ENCODE assay signal across 27 cellular contexts in the genomic region with DNA sequence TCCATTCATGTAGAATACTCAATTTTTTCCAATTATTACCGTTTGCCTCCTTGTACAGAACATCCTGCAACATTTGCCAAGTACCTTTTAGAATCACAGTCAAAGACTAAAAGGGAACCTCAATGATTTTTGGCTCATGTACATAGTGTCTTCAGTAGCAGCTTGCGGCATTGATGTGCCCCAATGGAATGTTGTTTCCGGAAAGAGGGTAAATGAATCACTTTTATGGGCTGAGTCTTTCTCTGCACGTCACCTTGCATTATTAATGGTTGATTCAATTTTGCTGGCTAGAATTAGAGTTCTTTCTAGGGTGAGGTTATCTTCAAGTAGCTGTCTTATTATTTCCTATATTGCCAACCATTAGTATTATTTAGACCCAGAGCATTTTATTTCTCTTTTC.
DNase-seq lines count a peak whose midpoint lies in the region; ATAC-seq and TF ChIP-seq lines count a peak whose summit lies in the region.
"Had no signal": no experiment of that assay in that cellular context is flagged by ENCODE, and none has a peak within 500 bp of the region (broad histone marks: within the 10 kb centered on the region; RNA-seq: fewer than 3 reads in every experiment).

No MANE protein-coding gene starts in this region.

- no peak for TF ChIP-seq CTCF in choroid plexus epithelial cell (conservative IDR thresholded peaks at IDR 0.05; ENCODE audit: low read depth, low read length)

- H3F3A ChIP-seq in GM23248 (ENCODE audit: insufficient read depth): no peaks in the 10 kb centered on the region

- DNase-seq in GM23248: peak; percentile 12
- DNase-seq in RKO (ENCODE audit: low spot score): peak; percentile 81
- peak; percentile 18 for DNase-seq in choroid plexus epithelial cell (ENCODE audit: low read depth)
- peak; percentile 70 for DNase-seq in non-pigmented ciliary epithelial cell (ENCODE audit: low read depth)
- DNase-seq in left cardiac atrium: no peak
- DNase-seq in AG08395 (ENCODE audit: low spot score): no peak
- DNase-seq: activated CD4-positive, alpha-beta T cell treated with anti-CD3 and anti-CD28 coated beads, Interleukin-2, amount 50 U/mL, for 1 hour; body of pancreas; effector memory CD4-positive, alpha-beta T cell; EL; GOT3; mesendoderm; naive B cell; NCI-H187; NCI-H69; occipital lobe; SHP77 treated with DMSO at 0.1 percent for 48 hours; stimulated activated CD4-positive, alpha-beta T cell treated with anti-CD3 and anti-CD28 coated beads, Interleukin-12 subunit alpha, Interleukin-12 subunit beta, amount 100 ng/mL, for 4 hours; stimulated activated CD4-positive, alpha-beta T cell treated with anti-CD3 and anti-CD28 coated beads, Interleukin-4, amount 100 ng/mL, for 4 hours; stomach; T-helper 1 cell; transverse colon had no signal

- in situ Hi-C loops in GM23248 (cut with MboI): no loop called here

- H3K4me2 ChIP-seq in GM23248 (ENCODE audit: unreplicated experiment): no peak overlapping the region

- H2AFZ ChIP-seq in GM23248: no peak overlapping the region

- H3K36me3 ChIP-seq in GM23248 (ENCODE audit: low read depth): no peaks in the 10 kb centered on the region
- H3K36me3 ChIP-seq: esophagus muscularis mucosa, right atrium auricular region, stomach, transverse colon had no signal

- no peaks in the 10 kb centered on the region for H3K79me2 ChIP-seq in GM23248 (ENCODE audit: insufficient read depth)

- no peak for ATAC-seq in left cardiac atrium
- ATAC-seq in GM18519 (IDR thresholded peaks at IDR 0.05; ENCODE audit: low FRiP score, unreplicated experiment): no peak
- no peak for ATAC-seq in HG03159 (IDR thresholded peaks at IDR 0.05; ENCODE audit: unreplicated experiment)
- ATAC-seq: body of pancreas, K562 had no signal

- H3K4me3 ChIP-seq in GM23248 (no peak overlapping the region), choroid plexus epithelial cell (ENCODE audit: low read depth, low read length) (no peak overlapping the region)
- H3K4me3 ChIP-seq: body of pancreas, esophagus muscularis mucosa, K562, right atrium auricular region, stomach, transverse colon had no signal

- intact Hi-C loops in left cardiac atrium (cut with DNase I): no loop called here

- H4K20me1 ChIP-seq in GM23248 (ENCODE audit: insufficient read depth): no peaks in the 10 kb centered on the region

- WGBS in GM23248 (ENCODE audit: low coverage in 1 of 2, low lambda C conversion rate in 2 of 2, missing lambda C conversion rate in 2 of 2), 2 experiments: 12 to 20% methylated on average over 4 of the region's 4 CpGs

- no peaks in the 10 kb centered on the region for H3K9me3 ChIP-seq in GM23248 (ENCODE audit: low read depth)
- H3K9me3 ChIP-seq: body of pancreas, esophagus muscularis mucosa, right atrium auricular region, transverse colon had no signal

- no peak overlapping the region for H3K9ac ChIP-seq in GM23248

- no peaks in the 10 kb centered on the region for H3K9me2 ChIP-seq in GM23248 (ENCODE audit: insufficient read depth)

- no peak overlapping the region for H3K27ac ChIP-seq in GM23248
- H3K27ac ChIP-seq: body of pancreas, esophagus muscularis mucosa, right atrium auricular region, stomach, transverse colon had no signal

- H3K27me3 ChIP-seq in GM23248 (replicated peaks; ENCODE audit: insufficient read depth): no peaks in the 10 kb centered on the region
- H3K27me3 ChIP-seq: body of pancreas, esophagus muscularis mucosa, right atrium auricular region, stomach, transverse colon had no signal

- H3K4me1 ChIP-seq in GM23248 (ENCODE audit: insufficient read depth): no peaks in the 10 kb centered on the region
- H3K4me1 ChIP-seq: body of pancreas, esophagus muscularis mucosa, right atrium auricular region, stomach, transverse colon had no signal

Comparison
In these comparisons a context has a peak if more than half of its experiments do, and no peak if none do; other contexts are left out.
1. DNase-seq: peak in GM23248 (single experiment), RKO (single experiment), choroid plexus epithelial cell (single experiment) and non-pigmented ciliary epithelial cell (single experiment); none in left cardiac atrium (single experiment) and AG08395 (single experiment).